ENCODE assay signal across 17 cellular contexts in the genomic region with DNA sequence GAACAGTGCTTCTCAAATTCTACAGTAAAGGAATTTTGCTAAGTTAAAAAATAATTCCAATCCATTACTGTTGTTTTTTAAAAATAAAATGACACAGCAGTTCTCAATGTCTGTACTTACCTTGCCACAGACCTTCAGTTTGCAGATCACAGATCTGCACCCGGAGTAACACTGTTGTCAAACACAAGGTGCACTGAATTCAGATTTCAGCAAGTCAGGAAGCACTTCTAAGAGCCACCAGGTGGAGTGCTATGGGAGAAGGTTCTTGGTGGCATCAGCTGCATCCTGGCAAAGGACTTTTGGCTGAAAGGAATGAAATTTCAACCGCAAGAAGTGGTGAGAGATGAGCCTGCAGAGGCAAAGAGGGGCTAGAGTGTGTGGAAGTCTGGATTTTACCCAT. TPM values are rescaled to one million over a fixed set of nuclear protein-coding genes. Genes with fewer than 3 reads are reported as not detected.
DNase-seq lines count a peak whose midpoint lies in the region; ATAC-seq and TF ChIP-seq lines count a peak whose summit lies in the region.
"Had no signal": no experiment of that assay in that cellular context is flagged by ENCODE, and none has a peak within 500 bp of the region (broad histone marks: within the 10 kb centered on the region; RNA-seq: fewer than 3 reads in every experiment).

No MANE protein-coding gene starts in this region.

- H3K27ac ChIP-seq in mesendoderm (ENCODE audit: low read depth, low read length) (no peak overlapping the region), lower lobe of right lung (no peak overlapping the region)
- no peak overlapping the region for H3K27ac ChIP-seq in CD4-positive, alpha-beta memory T cell (ENCODE audit: low read depth, low read length)
- H3K27ac ChIP-seq: heart left ventricle, Peyer's patch, tibial artery had no signal

- no peak overlapping the region for H3K4me3 ChIP-seq in Jurkat, Clone E6-1 (ENCODE audit: low read length)
- H3K4me3 ChIP-seq in mesendoderm (ENCODE audit: low read length) = no peak overlapping the region
- H3K4me3 ChIP-seq in lower lobe of right lung = no peak overlapping the region
- H3K4me3 ChIP-seq in CD4-positive, alpha-beta memory T cell (ENCODE audit: low read length in 2 of 2) = no peak overlapping the region
- H3K4me3 ChIP-seq: HAP-1, heart left ventricle, Peyer's patch, tibial artery had no signal

- H3K4me1 ChIP-seq in mesendoderm (ENCODE audit: control insufficient read depth, low read depth, low read length) (no peaks in the 10 kb centered on the region), lower lobe of right lung (peaks cover 4% of the 10 kb centered on the region)
- H3K4me1 ChIP-seq in CD4-positive, alpha-beta memory T cell (ENCODE audit: insufficient read depth, low read length) = no peaks in the 10 kb centered on the region
- H3K4me1 ChIP-seq: HAP-1, heart left ventricle, Peyer's patch, tibial artery had no signal

- POLR2A ChIA-PET in WTC11 (lab: Charles Lee) = no interaction called here
- POLR2A ChIA-PET in CD4-positive, alpha-beta memory T cell (lab: Charles Lee; ENCODE audit: partially characterized antibody) = no interaction called here

- CTCF ChIA-PET in WTC11 (lab: Charles Lee) = no interaction called here
- CTCF ChIA-PET in CD4-positive, alpha-beta memory T cell (lab: Charles Lee; ENCODE audit: partially characterized antibody) = interaction anchor here (0.9 kb wide), 1 partner anchor 11 kb away, joined by 3 read pairs; no protein-coding TSS in a partner anchor

- H3K27ac Mint-ChIP-seq in WTC11 = peak overlapping the region; percentile 31; the same call in 1 of the 2 replicates
- peak overlapping the region in 1 of 7 donors; percentile 59 for H3K27ac Mint-ChIP-seq in CD4-positive, alpha-beta memory T cell
- H3K27ac Mint-ChIP-seq: brain had no signal

- H3K27me3 ChIP-seq in mesendoderm (ENCODE audit: insufficient read depth, low read length, poor library complexity) (no peaks in the 10 kb centered on the region), lower lobe of right lung (ENCODE audit: low read depth) (no peaks in the 10 kb centered on the region)
- no peaks in the 10 kb centered on the region for H3K27me3 ChIP-seq in CD4-positive, alpha-beta memory T cell (ENCODE audit: insufficient read depth, low read length)
- H3K27me3 ChIP-seq: heart left ventricle, Peyer's patch, tibial artery had no signal

- no peak overlapping the region for H3K4me2 ChIP-seq in mesendoderm (ENCODE audit: low read length)

- ATAC-seq in WTC11 (peak; percentile 92), lower lobe of right lung (no peak), HG02973 (IDR thresholded peaks at IDR 0.05; ENCODE audit: unreplicated experiment) (no peak)
- ATAC-seq: heart left ventricle; naive thymus-derived CD4-positive, alpha-beta T cell had no signal

- no peak overlapping the region for H2AK5ac ChIP-seq in mesendoderm (ENCODE audit: low read length)

- H3K27me3 Mint-ChIP-seq in WTC11 (ENCODE audit: low read depth) = no peaks in the 10 kb centered on the region
- H3K27me3 Mint-ChIP-seq in CD4-positive, alpha-beta memory T cell = no peaks in the 10 kb centered on the region
- H3K27me3 Mint-ChIP-seq: brain; naive thymus-derived CD4-positive, alpha-beta T cell had no signal

- no peak overlapping the region for H2BK120ac ChIP-seq in mesendoderm (ENCODE audit: low read depth, low read length)

- no peak overlapping the region for H4K8ac ChIP-seq in mesendoderm (ENCODE audit: low read depth, low read length)

- H3K36me3 Mint-ChIP-seq in WTC11 = peaks cover 25% of the 10 kb centered on the region
- peaks cover 19 to 26% of the 10 kb centered on the region in 2 donors for H3K36me3 Mint-ChIP-seq in CD4-positive, alpha-beta memory T cell

- no peak overlapping the region for H2BK15ac ChIP-seq in mesendoderm (replicated peaks; ENCODE audit: low read depth)

- no peaks in the 10 kb centered on the region for H3K4me1 Mint-ChIP-seq in WTC11
- peaks cover 0 to 3% (median 0%) of the 10 kb centered on the region in 4 donors for H3K4me1 Mint-ChIP-seq in CD4-positive, alpha-beta memory T cell
- H3K4me1 Mint-ChIP-seq: brain had no signal

- intact Hi-C loops in lower lobe of right lung (cut with DNase I) = no loop called here
- intact Hi-C loops in CD4-positive, alpha-beta memory T cell (cut with micrococcal nuclease) = no loop called here

- no CpG with 5 or more reads among the region's 2 CpGs for WGBS in mesendoderm (ENCODE audit: extremely low coverage, insufficient coverage, low lambda C conversion rate)

- H3K9me3 ChIP-seq in lower lobe of right lung = no peaks in the 10 kb centered on the region
- no peaks in the 10 kb centered on the region for H3K9me3 ChIP-seq in CD4-positive, alpha-beta memory T cell (ENCODE audit: control insufficient read depth in 1 of 2, low read length in 2 of 2)
- H3K9me3 ChIP-seq: HAP-1, heart left ventricle, Peyer's patch, tibial artery had no signal

- no peak overlapping the region for H3K18ac ChIP-seq in mesendoderm (ENCODE audit: low read length)

- H3K36me3 ChIP-seq in mesendoderm (ENCODE audit: control insufficient read depth, insufficient read depth, low read length) (no peaks in the 10 kb centered on the region), lower lobe of right lung (peaks cover 13% of the 10 kb centered on the region)
- H3K36me3 ChIP-seq in CD4-positive, alpha-beta memory T cell (ENCODE audit: insufficient read depth, low read length) = peaks cover 4% of the 10 kb centered on the region

- H3K79me1 ChIP-seq in mesendoderm (ENCODE audit: low read length) = no peaks in the 10 kb centered on the region

- peaks cover 4% of the 10 kb centered on the region for H3K9me3 Mint-ChIP-seq in WTC11
- no peaks in the 10 kb centered on the region for H3K9me3 Mint-ChIP-seq in CD4-positive, alpha-beta memory T cell
- H3K9me3 Mint-ChIP-seq: naive thymus-derived CD4-positive, alpha-beta T cell had no signal

- no peak overlapping the region for H3K9ac ChIP-seq in mesendoderm (ENCODE audit: low read length)

- peak; percentile 36 for DNase-seq in DMS 273 (lab: John Stamatoyannopoulos, UW; ENCODE audit: unreplicated experiment)
- DNase-seq in DMS 273 treated with DMSO at 0.1 percent for 48 hours (lab: John Stamatoyannopoulos, UW) = no peak
- DNase-seq in Jurkat, Clone E6-1 (ENCODE audit: low read depth, low spot score) = peak; percentile 43
- no peak for DNase-seq in WTC11 (ENCODE audit: low spot score)
- DNase-seq in mesendoderm = peak; percentile 63
- no peak for DNase-seq in lower lobe of right lung
- DNase-seq in CD4-positive, alpha-beta memory T cell = no peak
- DNase-seq: 8988T; activated CD4-positive, alpha-beta T cell treated with anti-CD3 and anti-CD28 coated beads, Interleukin-2, amount 50 U/mL, for 1 hour; heart left ventricle; naive thymus-derived CD4-positive, alpha-beta T cell; Peyer's patch; stimulated activated CD4-positive, alpha-beta T cell treated with anti-CD3 and anti-CD28 coated beads, Interleukin-4, amount 100 ng/mL, for 24 hours; tibial artery had no signal

- H4K5ac ChIP-seq in mesendoderm (ENCODE audit: low read length) = no peak overlapping the region

- TF ChIP-seq CTCF in WTC11 (IDR thresholded peaks at IDR 0.05) = 0 out of 2 replicates have a peak, but pooled peaks have one; percentile 13
- no peak for TF ChIP-seq CTCF in lower lobe of right lung (IDR thresholded peaks at IDR 0.05)

- H3K79me2 ChIP-seq in mesendoderm (ENCODE audit: control insufficient read depth, insufficient read depth, low read length) = no peaks in the 10 kb centered on the region

- no peak overlapping the region for H3K56ac ChIP-seq in mesendoderm (ENCODE audit: low read length)

- H3K4ac ChIP-seq in mesendoderm (ENCODE audit: low read depth, low read length) = no peak overlapping the region

- H2BK5ac ChIP-seq in mesendoderm (ENCODE audit: low read length) = no peak overlapping the region

- H3K23ac ChIP-seq in mesendoderm (ENCODE audit: low read length) = no peak overlapping the region

- no peak overlapping the region for H3K4me3 Mint-ChIP-seq in WTC11
- H3K4me3 Mint-ChIP-seq in CD4-positive, alpha-beta memory T cell = no peak overlapping the region
- H3K4me3 Mint-ChIP-seq: brain; naive thymus-derived CD4-positive, alpha-beta T cell had no signal

TF ChIP-seq in WTC11, 78 proteins besides CTCF, POLR2A, EP300 and RAD21 (continues in another document):
- TF ChIP-seq CREB1 (CRISPR knock-in tag; IDR thresholded peaks at IDR 0.05) (0 out of 2 replicates have a peak, but pooled peaks have one; percentile 5), USF1 (CRISPR knock-in tag; IDR thresholded peaks at IDR 0.05) (no peak), EMX1 (CRISPR knock-in tag; IDR thresholded peaks at IDR 0.05) (no peak)

RNA-seq across cellular contexts. Expression of gene RSPH4A, which starts 17.4 kb away (rescaled TPM):
- not detected for polyA plus RNA-seq in Jurkat, Clone E6-1 (2012; ENCODE audit: insufficient read depth, insufficient read length)
- 0.34 to 0.57 TPM (median 0.34 TPM) in 3 replicates for total RNA-seq in WTC11 (2021)
- 0.44 TPM for polyA plus RNA-seq in mesendoderm (2013, experiment 1 of 2)
- polyA plus RNA-seq in mesendoderm (2013, experiment 2 of 2) = 0.43 TPM
- 5.6 TPM for total RNA-seq in lower lobe of right lung
- total RNA-seq in CD4-positive, alpha-beta memory T cell = under 1 TPM; 0.39 to 0.44 TPM
- polyA plus RNA-seq in CD4-positive, alpha-beta memory T cell = not detected
- polyA plus RNA-seq: naive thymus-derived CD4-positive, alpha-beta T cell had no signal

RNA-seq across cellular contexts. Expression of gene ZUP1, which starts 34.9 kb away (rescaled TPM):
- 16.6 TPM for polyA plus RNA-seq in Jurkat, Clone E6-1 (2012; ENCODE audit: insufficient read depth, insufficient read length)
- total RNA-seq in WTC11 (2021) = 15.5 to 19.4 TPM (median 16.9 TPM) in 3 replicates
- polyA plus RNA-seq in mesendoderm (2013, experiment 1 of 2) = 12.2 TPM
- polyA plus RNA-seq in mesendoderm (2013, experiment 2 of 2) = 11.7 TPM
- total RNA-seq in lower lobe of right lung = 8.7 TPM
- total RNA-seq in CD4-positive, alpha-beta memory T cell = 10 to 100 TPM; 13.4 to 13.9 TPM
- 1 to 10 TPM; 5.7 to 5.9 TPM for polyA plus RNA-seq in CD4-positive, alpha-beta memory T cell

RNA-seq across cellular contexts. Expression of gene KPNA5, which starts 47.3 kb away (rescaled TPM):
- 3.7 TPM for polyA plus RNA-seq in Jurkat, Clone E6-1 (2012; ENCODE audit: insufficient read depth, insufficient read length)
- 10.0 to 12.7 TPM (median 12.2 TPM) in 3 replicates for total RNA-seq in WTC11 (2021)
- polyA plus RNA-seq in mesendoderm (2013, experiment 1 of 2) = 6.1 TPM
- polyA plus RNA-seq in mesendoderm (2013, experiment 2 of 2) = 5.7 TPM
- total RNA-seq in lower lobe of right lung = 17.4 TPM
- 10 to 100 TPM; 60.7 to 61.8 TPM for total RNA-seq in CD4-positive, alpha-beta memory T cell
- polyA plus RNA-seq in CD4-positive, alpha-beta memory T cell = 1 to 10 TPM; 8.5 to 9.0 TPM

Comparison
In these comparisons a context has a peak if more than half of its experiments do, and no peak if none do; other contexts are left out.
1. DNase-seq: peak in DMS 273 (single experiment), Jurkat, Clone E6-1 (single experiment) and mesendoderm (single experiment); none in DMS 273 treated with DMSO at 0.1 percent for 48 hours (single experiment), WTC11 (single experiment), lower lobe of right lung (single experiment) and CD4-positive, alpha-beta memory T cell (0 of 5).